28 cellular contexts compared by ENCODE assay signal in genomic region chr5:40074801-40075200, GRCh38.
A peak's percentile ranks its signal among the peaks of the same experiment; 100 is the strongest.
DNase-seq lines count a peak whose midpoint lies in the region; ATAC-seq and TF ChIP-seq lines count a peak whose summit lies in the region.
"Had no signal": no experiment of that assay in that cellular context is flagged by ENCODE, and none has a peak within 500 bp of the region (broad histone marks: within the 10 kb centered on the region; RNA-seq: fewer than 3 reads in every experiment).

No MANE protein-coding gene starts in this region.

- H3K4me1 ChIP-seq in RWPE2 (ENCODE audit: insufficient read depth, poor library complexity, severe bottlenecking): no peaks in the 10 kb centered on the region
- peaks cover 0 to 3% of the 10 kb centered on the region in 2 donors for H3K4me1 ChIP-seq in left lung
- H3K4me1 ChIP-seq: Caco-2, Peyer's patch had no signal

- H3K27ac ChIP-seq in RWPE2 (ENCODE audit: poor library complexity, severe bottlenecking) (no peak overlapping the region), left lung (no peak overlapping the region)
- H3K27ac ChIP-seq: A549, C4-2B, GM23248, Peyer's patch, SK-N-MC had no signal

- no peaks in the 10 kb centered on the region for H3K4me1 Mint-ChIP-seq in stimulated activated memory B cell treated with anti-CD40 and anti-IgM and Interleukin-4, amounts not matched to agents 10 μg/mL and 1 μg/mL and 100 μg/mL, for 72 hours
- H3K4me1 Mint-ChIP-seq: B cell had no signal

- H3K27ac Mint-ChIP-seq in stimulated activated memory B cell treated with anti-CD40 and anti-IgM and Interleukin-4, amounts not matched to agents 10 μg/mL and 1 μg/mL and 100 μg/mL, for 72 hours: no peak overlapping the region
- H3K27ac Mint-ChIP-seq: B cell; CD8-positive, alpha-beta T cell had no signal

- H3K9me3 ChIP-seq in RWPE2 (ENCODE audit: severe bottlenecking) (no peaks in the 10 kb centered on the region), left lung (peaks cover 0 to 1% of the 10 kb centered on the region in 2 donors)
- H3K9me3 ChIP-seq: A549, Caco-2, Peyer's patch had no signal

- no peak overlapping the region for H3K4me3 Mint-ChIP-seq in stimulated activated memory B cell treated with anti-CD40 and anti-IgM and Interleukin-4, amounts not matched to agents 10 μg/mL and 1 μg/mL and 100 μg/mL, for 72 hours
- H3K4me3 Mint-ChIP-seq: B cell; CD8-positive, alpha-beta T cell had no signal

- ATAC-seq in RWPE2 (ENCODE audit: low read depth): no peak
- peak; percentile 90 for ATAC-seq in left lung
- ATAC-seq in HG03039 (IDR thresholded peaks at IDR 0.05; ENCODE audit: unreplicated experiment): no peak
- no peak for ATAC-seq in stimulated activated memory B cell treated with anti-CD40 and anti-IgM and Interleukin-4, amounts not matched to agents 10 μg/mL and 1 μg/mL and 100 μg/mL, for 72 hours
- ATAC-seq: A549; CD8-positive, alpha-beta T cell; K562 had no signal

- peak; percentile 13 for TF ChIP-seq CTCF in RWPE2 (IDR thresholded peaks at IDR 0.05; ENCODE audit: poor library complexity, severe bottlenecking)
- TF ChIP-seq CTCF in left lung (IDR thresholded peaks at IDR 0.05): no peak

- H3K27me3 Mint-ChIP-seq in stimulated activated memory B cell treated with anti-CD40 and anti-IgM and Interleukin-4, amounts not matched to agents 10 μg/mL and 1 μg/mL and 100 μg/mL, for 72 hours: no peaks in the 10 kb centered on the region
- H3K27me3 Mint-ChIP-seq: B cell had no signal

- no peaks in the 10 kb centered on the region for H3K36me3 ChIP-seq in RWPE2 (ENCODE audit: low read depth)
- H3K36me3 ChIP-seq in left lung: no peaks in the 10 kb centered on the region
- H3K36me3 ChIP-seq: Peyer's patch had no signal

- H3K27me3 ChIP-seq in RWPE2 (ENCODE audit: insufficient read depth, poor library complexity, severe bottlenecking) (peaks cover 2% of the 10 kb centered on the region), left lung (peaks cover 5 to 34% of the 10 kb centered on the region in 2 donors)
- H3K27me3 ChIP-seq: Peyer's patch had no signal

- H3K36me3 Mint-ChIP-seq in stimulated activated memory B cell treated with anti-CD40 and anti-IgM and Interleukin-4, amounts not matched to agents 10 μg/mL and 1 μg/mL and 100 μg/mL, for 72 hours: no peaks in the 10 kb centered on the region
- H3K36me3 Mint-ChIP-seq: CD8-positive, alpha-beta T cell had no signal

- no peaks in the 10 kb centered on the region for H3K9me3 Mint-ChIP-seq in stimulated activated memory B cell treated with anti-CD40 and anti-IgM and Interleukin-4, amounts not matched to agents 10 μg/mL and 1 μg/mL and 100 μg/mL, for 72 hours
- H3K9me3 Mint-ChIP-seq: CD8-positive, alpha-beta T cell had no signal

- DNase-seq in DMS53 treated with DMSO at 0.1 percent for 48 hours (lab: John Stamatoyannopoulos, UW; ENCODE audit: unreplicated experiment): peak; percentile 29
- no peak for DNase-seq in RWPE2 (ENCODE audit: low spot score)
- no peak for DNase-seq in left lung
- no peak for DNase-seq in ureter (ENCODE audit: low spot score)
- DNase-seq in activated naive CD4-positive, alpha-beta T cell treated with anti-CD3 and anti-CD28 coated beads, Interleukin-2, amount 50 U/mL, for 16 hours: no peak
- DNase-seq: Caco-2; CD8-positive, alpha-beta T cell; DMS 273 treated with DMSO at 0.1 percent for 48 hours; DND-41; GM23248; H7; Kasumi-1; NCI-H1105; NCI-H146; NCI-H1930; NCI-H2107; NCI-H2227 treated with DMSO at 0.1 percent for 48 hours; NCI-H69; Peyer's patch; SIG-M5; SW 1271 had no signal

- H3K4me3 ChIP-seq in RWPE2 (ENCODE audit: severe bottlenecking): no peak overlapping the region
- H3K4me3 ChIP-seq in left lung: no peak overlapping the region
- H3K4me3 ChIP-seq: A549, GM23248, K562, Peyer's patch, SK-N-MC had no signal

- intact Hi-C loops in left lung (cut with DNase I): no loop called here
